Comparison of ENCODE assay signal across 8 cellular contexts in genomic region chr2:114661926-114662670, GRCh38.
DNase-seq lines count a peak whose midpoint lies in the region; ATAC-seq lines count a peak whose summit lies in the region.

No MANE protein-coding gene starts in this region.

- no peak overlapping the region for H2BK5ac ChIP-seq in mesendoderm (ENCODE audit: low read length)

- H3K36me3 Mint-ChIP-seq in central memory CD8-positive, alpha-beta T cell (ENCODE audit: insufficient read depth): no peaks in the 10 kb centered on the region

- H3K79me2 ChIP-seq in mesendoderm (ENCODE audit: control insufficient read depth, insufficient read depth, low read length): no peaks in the 10 kb centered on the region

- H3K4me1 Mint-ChIP-seq in central memory CD8-positive, alpha-beta T cell: no peaks in the 10 kb centered on the region

- H3K27ac Mint-ChIP-seq in central memory CD8-positive, alpha-beta T cell (ENCODE audit: low read depth): no peak overlapping the region

- intact Hi-C loops in Right ventricle myocardium inferior (cut with DNase I): no loop called here
- intact Hi-C loops in cardiac septum (cut with DNase I): no loop called here

- no peaks in the 10 kb centered on the region for H3K79me1 ChIP-seq in mesendoderm (ENCODE audit: low read length)

- H2AK5ac ChIP-seq in mesendoderm (ENCODE audit: low read length): no peak overlapping the region

- no peak overlapping the region for H3K4me3 ChIP-seq in mesendoderm (ENCODE audit: low read length)
- H3K4me3 ChIP-seq in thymus (ENCODE audit: low read length): peak overlapping the region; percentile 55

- H3K9ac ChIP-seq in mesendoderm (ENCODE audit: low read length): peak overlapping the region; percentile 12

- H3K4ac ChIP-seq in mesendoderm (ENCODE audit: low read depth, low read length): no peak overlapping the region

- H3K56ac ChIP-seq in mesendoderm (ENCODE audit: low read length): peak overlapping the region; percentile 38

- H3K27me3 ChIP-seq in mesendoderm (ENCODE audit: insufficient read depth, low read length, poor library complexity): no peaks in the 10 kb centered on the region
- H3K27me3 ChIP-seq in thymus (ENCODE audit: control insufficient read depth, insufficient read depth): no peaks in the 10 kb centered on the region

- no peak overlapping the region for H3K18ac ChIP-seq in mesendoderm (ENCODE audit: low read length)

- ATAC-seq in Right ventricle myocardium inferior: peak; percentile 59
- no peak for ATAC-seq in central memory CD8-positive, alpha-beta T cell (replicated peaks; ENCODE audit: extremely low read depth, poor library complexity, severe bottlenecking)
- ATAC-seq in HG03025 (IDR thresholded peaks at IDR 0.05; ENCODE audit: low FRiP score, unreplicated experiment): no peak
- ATAC-seq in HG03378 (IDR thresholded peaks at IDR 0.05; ENCODE audit: unreplicated experiment): no peak

- peaks cover 5% of the 10 kb centered on the region for H3K9me3 Mint-ChIP-seq in central memory CD8-positive, alpha-beta T cell

- no peak overlapping the region for H4K8ac ChIP-seq in mesendoderm (ENCODE audit: low read depth, low read length)

- H3K4me1 ChIP-seq in mesendoderm (ENCODE audit: control insufficient read depth, low read depth, low read length) (no peaks in the 10 kb centered on the region), thymus (ENCODE audit: control insufficient read depth, insufficient read depth, low read length) (no peaks in the 10 kb centered on the region)

- H2BK120ac ChIP-seq in mesendoderm (ENCODE audit: low read depth, low read length): no peak overlapping the region

- H3K36me3 ChIP-seq in mesendoderm (ENCODE audit: control insufficient read depth, insufficient read depth, low read length): no peaks in the 10 kb centered on the region
- H3K36me3 ChIP-seq in thymus (ENCODE audit: control insufficient read depth, insufficient read depth): no peaks in the 10 kb centered on the region

- H4K5ac ChIP-seq in mesendoderm (ENCODE audit: low read length): no peak overlapping the region

- no peak overlapping the region for H2BK15ac ChIP-seq in mesendoderm (replicated peaks; ENCODE audit: low read depth)

- H3K4me3 Mint-ChIP-seq in central memory CD8-positive, alpha-beta T cell: peak overlapping the region; percentile 21

- DNase-seq in Right ventricle myocardium inferior (ENCODE audit: missing footprints): peak; percentile 67
- no peak for DNase-seq in cardiac septum (ENCODE audit: low spot score)
- no peak for DNase-seq in central memory CD8-positive, alpha-beta T cell (ENCODE audit: low spot score in 2 of 2)
- DNase-seq in mesendoderm: peak; percentile 34
- DNase-seq in NCI-H128 (lab: John Stamatoyannopoulos, UW; ENCODE audit: unreplicated experiment): no peak

- no peak overlapping the region for H3K23ac ChIP-seq in mesendoderm (ENCODE audit: low read length)

- H3K27me3 Mint-ChIP-seq in central memory CD8-positive, alpha-beta T cell: peaks cover 22% of the 10 kb centered on the region

- WGBS in mesendoderm (ENCODE audit: extremely low coverage, insufficient coverage, low lambda C conversion rate): no CpG with 5 or more reads among the region's 60 CpGs
- 18% methylated on average over 60 of the region's 60 CpGs for WGBS in thymus

- no peak overlapping the region for H3K4me2 ChIP-seq in mesendoderm (ENCODE audit: low read length)

- no peaks in the 10 kb centered on the region for H3K9me3 ChIP-seq in thymus (ENCODE audit: control insufficient read depth)

- H3K27ac ChIP-seq in mesendoderm (ENCODE audit: low read depth, low read length) (no peak overlapping the region), thymus (ENCODE audit: low read depth) (no peak overlapping the region)

Comparison
In these comparisons a context has a peak if more than half of its experiments do, and no peak if none do; other contexts are left out.
1. DNase-seq: peak in Right ventricle myocardium inferior (single experiment) and mesendoderm (single experiment); none in cardiac septum (single experiment), central memory CD8-positive, alpha-beta T cell (0 of 2) and NCI-H128 (single experiment).